Comparison of ENCODE assay signal across 23 cellular contexts in the genomic region with DNA sequence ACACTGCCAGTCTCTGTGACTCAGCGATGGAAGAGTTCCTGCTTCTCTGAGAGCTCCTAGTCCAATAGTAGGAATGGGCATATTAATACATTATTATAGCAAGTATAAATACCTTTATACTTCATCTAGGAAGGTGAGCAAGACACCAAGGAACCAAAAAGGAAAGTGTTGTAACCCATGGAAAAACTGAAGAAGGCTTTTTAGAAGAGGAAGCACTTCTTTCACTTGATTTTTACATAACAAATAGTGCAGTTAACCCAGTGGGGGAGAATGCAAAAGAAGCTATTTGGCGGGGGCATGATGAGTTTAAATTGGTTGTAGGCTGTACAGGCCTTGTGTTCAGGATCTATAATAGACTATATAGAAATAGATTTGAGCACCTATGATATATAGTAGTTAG. TPM values are rescaled to one million over a fixed set of nuclear protein-coding genes. Genes with fewer than 3 reads are reported as not detected.
DNase-seq lines count a peak whose midpoint lies in the region; ATAC-seq, FAIRE-seq and TF ChIP-seq lines count a peak whose summit lies in the region.
"Had no signal": no experiment of that assay in that cellular context is flagged by ENCODE, and none has a peak within 500 bp of the region (broad histone marks: within the 10 kb centered on the region; RNA-seq: fewer than 3 reads in every experiment).

No MANE protein-coding gene starts in this region.

- H2AK5ac ChIP-seq in H1 (ENCODE audit: low read depth, low read length) = no peak overlapping the region

- TF ChIP-seq EP300 in H1 (IDR thresholded peaks at IDR 0.05; ENCODE audit: borderline replicate concordance in 1 of 2, low read depth in 2 of 2, low read length in 2 of 2) = no peak

- H3K4me3 ChIP-seq in HUES6 (ENCODE audit: low read depth, low read length) (peak overlapping the region; percentile 20; the same call in 1 of the 2 replicates), H1 (ENCODE audit: extremely low read depth in 1 of 4, insufficient read depth in 2 of 4, low read depth in 3 of 4, low read length in 4 of 4) (peak overlapping the region in 1 of 4 experiments; percentile 20; a peak in 1 of 8 replicates), iPS-20b (ENCODE audit: low read length) (peak overlapping the region; percentile 39; the same call in 1 of the 2 replicates)
- H3K4me3 ChIP-seq: HAP-1 had no signal

- H2BK5ac ChIP-seq in H1 (ENCODE audit: low read depth, low read length) = no peak overlapping the region; the same call in 1 of the 2 replicates

- no peaks in the 10 kb centered on the region for H3K23me2 ChIP-seq in H1 (ENCODE audit: low read depth, low read length)

- H4K8ac ChIP-seq in H1 (ENCODE audit: extremely low read depth, insufficient read depth, low read length) = no peak overlapping the region

- H3K36me3 ChIP-seq in HUES6 (ENCODE audit: control insufficient read depth, insufficient read depth, low read length) (no peaks in the 10 kb centered on the region), H1 (ENCODE audit: control insufficient read depth in 2 of 4, insufficient read depth in 4 of 4, low read length in 3 of 4) (no peaks in the 10 kb centered on the region), iPS-20b (ENCODE audit: insufficient read depth, low read depth, low read length) (no peaks in the 10 kb centered on the region)
- H3K36me3 ChIP-seq: HAP-1 had no signal

- no peak overlapping the region for H2BK20ac ChIP-seq in H1 (ENCODE audit: low read length)

- H3K27ac ChIP-seq in HUES6 (ENCODE audit: low read depth, low read length) (peak overlapping the region; percentile 55; the same call in 1 of the 2 replicates), H1 (ENCODE audit: low read depth, low read length) (no peak overlapping the region), iPS-20b (ENCODE audit: low read length) (no peak overlapping the region)
- H3K27ac ChIP-seq: KMS-11 had no signal

- H3K4me2 ChIP-seq in H1 (ENCODE audit: insufficient read depth in 1 of 2, low read depth in 2 of 2, low read length in 2 of 2) = peak overlapping the region in 1 of 2 experiments; percentile 70; a peak in 2 of 4 replicates
- H3K4me2 ChIP-seq: KMS-11 had no signal

- no peak overlapping the region for H3K56ac ChIP-seq in H1 (replicated peaks; ENCODE audit: insufficient read length, low read depth, low read length)

- peak overlapping the region; percentile 67 for H4K5ac ChIP-seq in H1 (ENCODE audit: insufficient read length, low read depth, low read length)

- FAIRE-seq in H1 (lab: Jason Lieb, UNC) = no peak
- FAIRE-seq: GM19239 had no signal

- no peak overlapping the region for H2AFZ ChIP-seq in H1 (ENCODE audit: low read length)

- no peak overlapping the region for H2BK120ac ChIP-seq in H1 (replicated peaks; ENCODE audit: low read depth, low read length)

- DNase-seq in ELF-1 (ENCODE audit: low read depth, low spot score) (peak; percentile 8), H1 (ENCODE audit: low read depth in 1 of 2, low spot score in 2 of 2) (no peak), NCI-H2029 treated with DMSO at 0.1 percent for 48 hours (lab: John Stamatoyannopoulos, UW) (no peak)
- no peak for DNase-seq in activated CD8-positive, alpha-beta memory T cell treated with anti-CD3 and anti-CD28 coated beads for 24 hours
- DNase-seq: 8988T, ACHN, Calu3, DMS79 treated with DMSO at 0.1 percent for 48 hours, HFFc6, MM.1S, NCI-H2029, NCI-H2227 treated with DMSO at 0.1 percent for 48 hours, SHP77 treated with DMSO at 0.1 percent for 48 hours had no signal

- H3K9ac ChIP-seq in HUES6 (ENCODE audit: low read length) = no peak overlapping the region
- no peak overlapping the region for H3K9ac ChIP-seq in H1 (replicated peaks in 1 of 4; ENCODE audit: extremely low read depth in 1 of 4, low read depth in 3 of 4, low read length in 3 of 4)
- H3K9ac ChIP-seq in iPS-20b (ENCODE audit: low read depth, low read length) = peak overlapping the region; percentile 8; the same call in 1 of the 2 replicates
- H3K9ac ChIP-seq: KMS-11 had no signal

- no peaks in the 10 kb centered on the region for H3K79me2 ChIP-seq in H1 (ENCODE audit: control insufficient read depth in 1 of 2, insufficient read depth in 2 of 2, low read length in 2 of 2)

- H4K20me1 ChIP-seq in H1 (replicated peaks in 1 of 2; ENCODE audit: control insufficient read depth in 1 of 2, insufficient read depth in 2 of 2, low read length in 2 of 2) = no peaks in the 10 kb centered on the region

- TF ChIP-seq CTCF in H1 (IDR thresholded peaks at IDR 0.05; ENCODE audit: control extremely low read depth in 1 of 3, insufficient read depth in 1 of 3, low read depth in 1 of 3, low read length in 3 of 3) = no peak

- H3K14ac ChIP-seq in H1 (ENCODE audit: insufficient read length) = no peak overlapping the region

- POLR2A ChIA-PET in H1 (lab: Charles Lee; ENCODE audit: partially characterized antibody) = interaction anchor here (0.9 kb wide), 1 partner anchor 9 kb away, joined by 3 read pairs; no protein-coding TSS in a partner anchor

- peaks cover 7% of the 10 kb centered on the region; the same call in 1 of the 2 replicates for H3K9me3 ChIP-seq in HUES6 (ENCODE audit: control insufficient read depth, insufficient read depth, low read depth, low read length)
- H3K9me3 ChIP-seq in H1 (ENCODE audit: insufficient read depth in 2 of 2, low read depth in 1 of 2, low read length in 1 of 2) = peaks cover 0 to 2% of the 10 kb centered on the region in 2 experiments; a peak in 2 of 4 replicates
- peaks cover 3% of the 10 kb centered on the region; the same call in 1 of the 2 replicates for H3K9me3 ChIP-seq in iPS-20b (ENCODE audit: insufficient read depth, low read depth, low read length)
- H3K9me3 ChIP-seq: HAP-1 had no signal

- CTCF ChIA-PET in H1 (lab: Charles Lee; ENCODE audit: partially characterized antibody) = interaction anchor here (1.2 kb wide), 1 partner anchor 388 kb away, joined by 3 read pairs; no protein-coding TSS in a partner anchor

- H3K23ac ChIP-seq in H1 (ENCODE audit: insufficient read length) = no peak overlapping the region

- WGBS in H1 (ENCODE audit: extremely low coverage in 1 of 2, insufficient coverage in 1 of 2, insufficient read length in 1 of 2, insufficient replicate concordance in 2 of 2, low coverage in 1 of 2, low lambda C conversion rate in 2 of 2, missing lambda C conversion rate in 1 of 2), 2 experiments = 36% methylated on average over 2 of the region's 2 CpGs; no CpG with 5 or more reads in 1 of the 2 experiments

- H3K18ac ChIP-seq in H1 (ENCODE audit: extremely low read depth, low read length) = no peak overlapping the region

- H2BK12ac ChIP-seq in H1 (ENCODE audit: low read depth, low read length) = no peak overlapping the region

- H3K79me1 ChIP-seq in H1 (ENCODE audit: low read depth, low read length) = no peaks in the 10 kb centered on the region

- H4K91ac ChIP-seq in H1 (replicated peaks; ENCODE audit: insufficient read length, low read length) = no peak overlapping the region

- ATAC-seq in HG03565 (IDR thresholded peaks at IDR 0.05; ENCODE audit: unreplicated experiment) = no peak
- ATAC-seq: Panc1 had no signal

- H2BK15ac ChIP-seq in H1 (ENCODE audit: low read length) = no peak overlapping the region

- no peaks in the 10 kb centered on the region for H3K27me3 ChIP-seq in HUES6 (ENCODE audit: control insufficient read depth, insufficient read depth, low read length)
- no peaks in the 10 kb centered on the region for H3K27me3 ChIP-seq in H1 (replicated peaks in 1 of 4; ENCODE audit: control insufficient read depth in 3 of 4, extremely low read depth in 1 of 4, insufficient read depth in 3 of 4, low read length in 3 of 4)
- no peaks in the 10 kb centered on the region for H3K27me3 ChIP-seq in iPS-20b (ENCODE audit: insufficient read depth, low read length)

- no peak for TF ChIP-seq POLR2A in H1 (IDR thresholded peaks at IDR 0.05; ENCODE audit: control extremely low read depth in 1 of 2, low read depth in 2 of 2, low read length in 2 of 2)

- no peak overlapping the region for H3K4ac ChIP-seq in H1 (replicated peaks; ENCODE audit: insufficient read length, low read depth, low read length)

- no peak for TF ChIP-seq RAD21 in H1 (IDR thresholded peaks at IDR 0.05 in 1 of 2, conservative IDR thresholded peaks at IDR 0.05 in 1 of 2; ENCODE audit: low read depth in 2 of 2, low read length in 2 of 2)

- H3K4me1 ChIP-seq in HUES6 (ENCODE audit: control insufficient read depth, insufficient read depth, low read length) = peaks cover 26% of the 10 kb centered on the region
- H3K4me1 ChIP-seq in H1 (replicated peaks in 1 of 4; ENCODE audit: control insufficient read depth in 3 of 4, insufficient read depth in 4 of 4, low read length in 3 of 4) = peaks cover 1 to 12% (median 9%) of the 10 kb centered on the region in 4 experiments; a peak in 5 of 7 replicates
- H3K4me1 ChIP-seq in iPS-20b (ENCODE audit: insufficient read depth, low read length) = peaks cover 24% of the 10 kb centered on the region; the same call in 1 of the 2 replicates
- H3K4me1 ChIP-seq: HAP-1 had no signal

TF ChIP-seq in H1, 55 proteins besides CTCF, POLR2A, EP300 and RAD21:
- TF ChIP-seq POU5F1 (IDR thresholded peaks at IDR 0.05; ENCODE audit: low read depth, low read length) = peak; percentile 61; the same call in 1 of the 2 replicates
- TF ChIP-seq HDAC2 (IDR thresholded peaks at IDR 0.05; ENCODE audit: borderline replicate concordance in 1 of 2, low read depth in 2 of 2, low read length in 2 of 2) = 0 out of 4 replicates have a peak, but pooled peaks of 1 of the 2 experiments have one; percentile 39
- TF ChIP-seq SP1 (IDR thresholded peaks at IDR 0.05; ENCODE audit: low read depth, low read length) = peak; percentile 41; the same call in 1 of the 2 replicates
- no peak for TF ChIP-seq BCL11A (IDR thresholded peaks at IDR 0.05; ENCODE audit: low read depth in 2 of 2, low read length in 2 of 2)

RNA-seq across cellular contexts. Expression of gene C11orf87, which starts 31.2 kb away (rescaled TPM):
- total RNA-seq in H1 (2021; fragmentation: NEBNext Ultra II Directional; extraction: Animal tissue kit (Norgen Biotek cat#: 25700)) = 0.22 and 0.29 TPM in 2 replicates
- polyA plus RNA-seq in H1 (2011; rRNA removed) = 0.22 and 0.32 TPM in 2 replicates
- 0.13 TPM for polyA plus RNA-seq in H1 (2011; cell fraction: cytosol; rRNA removed)
- 0.33 TPM for polyA plus RNA-seq in H1 (2011; cell fraction: nucleus; rRNA removed)
- polyA plus RNA-seq in H1 (2012, experiment 1 of 2) = 0.14 to 0.35 TPM (median 0.17 TPM) in 4 replicates
- polyA plus RNA-seq in H1 (2012, experiment 2 of 2) = 0.07 TPM
- 0.45 TPM for polyA plus RNA-seq in H1 (2013, experiment 1 of 2)
- 0.44 TPM for polyA plus RNA-seq in H1 (2013, experiment 2 of 2)
- polyA minus RNA-seq in H1 (2011; rRNA and poly(A)+ RNA removed) = 0.32 and 0.37 TPM in 2 replicates
- not detected for polyA minus RNA-seq in H1 (2011; cell fraction: cytosol; rRNA and poly(A)+ RNA removed)
- 0.60 TPM for polyA minus RNA-seq in H1 (2011; cell fraction: nucleus; rRNA and poly(A)+ RNA removed)
- total RNA-seq: Calu3, HT-29, NCI-H460, OCI-LY7 had no signal
